Comparison of ENCODE assay signal across 12 cellular contexts in genomic region chr17:49951362-49952080, GRCh38. TPM values are rescaled to one million over a fixed set of nuclear protein-coding genes. Genes with fewer than 3 reads are reported as not detected.
A peak's percentile ranks its signal among the peaks of the same experiment; 100 is the strongest.
DNase-seq lines count a peak whose midpoint lies in the region; ATAC-seq, FAIRE-seq and TF ChIP-seq lines count a peak whose summit lies in the region.
"Had no signal": no experiment of that assay in that cellular context is flagged by ENCODE, and none has a peak within 500 bp of the region (broad histone marks: within the 10 kb centered on the region; RNA-seq: fewer than 3 reads in every experiment).

No MANE protein-coding gene starts in this region.

- H3K4me3 Mint-ChIP-seq in effector memory CD8-positive, alpha-beta T cell = no peak overlapping the region

- CTCF ChIA-PET in SK-N-SH (lab: Yijun Ruan, JAX) (interaction anchor here (0.7 to 55.0 kb wide), 28 partner anchors 11 to 539 kb away, joined by 3 to 1225 read pairs (median 16); partner anchors contain the start of genes DLX3 and DLX4), endothelial cell of umbilical vein (lab: Charles Lee) (interaction anchor here (1.0 to 4.0 kb wide), 13 partner anchors 10 to 136 kb away, joined by 3 to 91 read pairs (median 6); partner anchors contain the start of gene DLX3)

- TF ChIP-seq RAD21 in SK-N-SH (IDR thresholded peaks at IDR 0.05; ENCODE audit: low read length) = no peak

- TF ChIP-seq CTCF in SK-N-SH (IDR thresholded peaks at IDR 0.05) (no peak), endothelial cell of umbilical vein (IDR thresholded peaks at IDR 0.05; ENCODE audit: extremely low read depth in 1 of 2, insufficient read depth in 1 of 2, low read depth in 1 of 2, low read length in 2 of 2) (no peak), smooth muscle cell (IDR thresholded peaks at IDR 0.05; ENCODE audit: borderline replicate concordance, insufficient read depth, poor library complexity, severe bottlenecking) (no peak), thyroid gland (IDR thresholded peaks at IDR 0.05) (no peak)

- intact Hi-C loops in endothelial cell of umbilical vein (cut with micrococcal nuclease) = loop anchor here (1.0 to 5.0 kb wide), 3 partner anchors 47 to 89 kb away; no protein-coding TSS in a partner anchor
- intact Hi-C loops in thyroid gland (cut with DNase I) = loop anchor here (5.0 kb wide), 1 partner anchor 69 kb away; no protein-coding TSS in a partner anchor

- H3K4me1 Mint-ChIP-seq in effector memory CD8-positive, alpha-beta T cell (ENCODE audit: low read depth in 2 of 2) = peaks cover 2 to 4% of the 10 kb centered on the region in 2 donors

- H3K36me3 Mint-ChIP-seq in effector memory CD8-positive, alpha-beta T cell (ENCODE audit: insufficient read depth) = peaks cover 7% of the 10 kb centered on the region

- BruUV-seq in endothelial cell of umbilical vein (replicated peaks; lab: Mats Ljungman, UMichigan) = no TSS peak

- H3K4me1 ChIP-seq in SK-N-SH (ENCODE audit: control insufficient read depth in 1 of 2, insufficient read depth in 2 of 2, low read depth in 1 of 2, low read length in 1 of 2) (no peaks in the 10 kb centered on the region), endothelial cell of umbilical vein (ENCODE audit: control insufficient read depth, extremely low read depth, insufficient read depth, low read length) (peaks cover 19% of the 10 kb centered on the region), smooth muscle cell (ENCODE audit: low read depth) (no peaks in the 10 kb centered on the region), thyroid gland (no peaks in the 10 kb centered on the region)

- no peaks in the 10 kb centered on the region for H3K9me2 ChIP-seq in SK-N-SH

- TF ChIP-seq POLR2A in endothelial cell of umbilical vein (IDR thresholded peaks at IDR 0.05; ENCODE audit: low read depth, low read length) (no peak), thyroid gland (IDR thresholded peaks at IDR 0.05) (no peak)

- 24% methylated on average over 12 of the region's 14 CpGs for WGBS in SK-N-SH (ENCODE audit: low lambda C conversion rate)
- WGBS in smooth muscle cell (ENCODE audit: low lambda C conversion rate) = 65% methylated on average over 14 of the region's 14 CpGs
- WGBS in thyroid gland, 2 donors = 59 to 61% methylated on average over 14 of the region's 14 CpGs

- no peaks in the 10 kb centered on the region for H3F3A ChIP-seq in SK-N-SH (replicated peaks; ENCODE audit: insufficient read depth)
- peaks cover 5% of the 10 kb centered on the region for H3F3A ChIP-seq in smooth muscle cell (ENCODE audit: low read depth)

- H4K20me1 ChIP-seq in SK-N-SH (ENCODE audit: insufficient read depth) (peaks cover 6% of the 10 kb centered on the region; the same call in 1 of the 2 replicates), endothelial cell of umbilical vein (replicated peaks; ENCODE audit: control insufficient read depth, extremely low read depth, insufficient read depth, low read length) (no peaks in the 10 kb centered on the region), smooth muscle cell (ENCODE audit: low read depth) (no peaks in the 10 kb centered on the region)

- ATAC-seq in SK-N-SH treated with all-trans-retinoic acid at 6 μM for 48 hours = no peak; the same call in 2 of the 3 replicates
- ATAC-seq in effector memory CD8-positive, alpha-beta T cell (replicated peaks) = no peak

- peaks cover 80% of the 10 kb centered on the region for H3K27me3 ChIP-seq in SK-N-SH (ENCODE audit: insufficient read depth)
- H3K27me3 ChIP-seq in endothelial cell of umbilical vein (ENCODE audit: control insufficient read depth in 2 of 2, insufficient read depth in 2 of 2, low read length in 2 of 2) = peaks cover 0 to 2% of the 10 kb centered on the region in 2 experiments
- H3K27me3 ChIP-seq in smooth muscle cell (ENCODE audit: low read depth) = no peaks in the 10 kb centered on the region
- no peaks in the 10 kb centered on the region for H3K27me3 ChIP-seq in thyroid gland

- H2AFZ ChIP-seq in SK-N-SH (ENCODE audit: low read depth) = no peak overlapping the region
- no peak overlapping the region for H2AFZ ChIP-seq in endothelial cell of umbilical vein (ENCODE audit: low read depth, low read length)
- H2AFZ ChIP-seq in smooth muscle cell (ENCODE audit: low read depth) = no peak overlapping the region

- DNase-seq in SK-N-SH (peak; percentile 36), M059J (ENCODE audit: low read depth) (peak; percentile 53), endothelial cell of umbilical vein (ENCODE audit: low read depth, low spot score) (peak; percentile 17), smooth muscle cell (lab: John Stamatoyannopoulos, UW; ENCODE audit: unreplicated experiment) (peak; percentile 4), SIG-M5 treated with dmso at 0.1 percent for 504 hours (lab: John Stamatoyannopoulos, UW; ENCODE audit: unreplicated experiment) (no peak), thyroid gland (no peak)
- no peak for DNase-seq in effector memory CD8-positive, alpha-beta T cell

- no peaks in the 10 kb centered on the region for H3K9me3 Mint-ChIP-seq in effector memory CD8-positive, alpha-beta T cell

- no peaks in the 10 kb centered on the region for H3K9me1 ChIP-seq in endothelial cell of umbilical vein (replicated peaks; ENCODE audit: control insufficient read depth, extremely low read depth, insufficient read depth, low read length)

- peaks cover 60 to 85% of the 10 kb centered on the region in 2 donors for H3K27me3 Mint-ChIP-seq in effector memory CD8-positive, alpha-beta T cell

- dilution Hi-C loops in endothelial cell of umbilical vein (cut with MboI; ENCODE audit: extremely low pct_ligation_motif_present, low sequenced_read_pairs) = no loop called here

- H3K79me2 ChIP-seq in SK-N-SH (ENCODE audit: insufficient read depth) = no peaks in the 10 kb centered on the region
- no peaks in the 10 kb centered on the region for H3K79me2 ChIP-seq in endothelial cell of umbilical vein (ENCODE audit: control insufficient read depth, insufficient read depth, low read length)
- H3K79me2 ChIP-seq in smooth muscle cell (ENCODE audit: low read depth) = no peaks in the 10 kb centered on the region

- no peak for FAIRE-seq in endothelial cell of umbilical vein (lab: Jason Lieb, UNC)
- FAIRE-seq: H54 had no signal

- H3K36me3 ChIP-seq in SK-N-SH (replicated peaks in 1 of 2; ENCODE audit: control insufficient read depth in 1 of 2, insufficient read depth in 2 of 2, low read length in 1 of 2) = no peaks in the 10 kb centered on the region
- no peaks in the 10 kb centered on the region for H3K36me3 ChIP-seq in endothelial cell of umbilical vein (ENCODE audit: control insufficient read depth in 2 of 2, extremely low read depth in 1 of 2, insufficient read depth in 2 of 2, low read length in 2 of 2)
- no peaks in the 10 kb centered on the region for H3K36me3 ChIP-seq in smooth muscle cell (ENCODE audit: low read depth)
- no peaks in the 10 kb centered on the region for H3K36me3 ChIP-seq in thyroid gland

- H3K9me3 ChIP-seq in SK-N-SH (no peaks in the 10 kb centered on the region), endothelial cell of umbilical vein (replicated peaks; ENCODE audit: control insufficient read depth, insufficient read depth, low read length) (no peaks in the 10 kb centered on the region), smooth muscle cell (replicated peaks; ENCODE audit: low read depth) (no peaks in the 10 kb centered on the region), thyroid gland (no peaks in the 10 kb centered on the region)

- POLR2A ChIA-PET in SK-N-SH (lab: Yijun Ruan, JAX) = no interaction called here
- POLR2A ChIA-PET in endothelial cell of umbilical vein (lab: Charles Lee) = no interaction called here

- no peak for TF ChIP-seq EP300 in SK-N-SH (IDR thresholded peaks at IDR 0.05; ENCODE audit: borderline replicate concordance in 1 of 2, low read depth in 1 of 2, low read length in 1 of 2)

- no peak overlapping the region for H3K4me2 ChIP-seq in SK-N-SH
- no peak overlapping the region for H3K4me2 ChIP-seq in endothelial cell of umbilical vein (ENCODE audit: insufficient read depth, low read length)
- H3K4me2 ChIP-seq in smooth muscle cell = peak overlapping the region; percentile 6

- no peak overlapping the region for H3K9ac ChIP-seq in SK-N-SH
- no peak overlapping the region for H3K9ac ChIP-seq in endothelial cell of umbilical vein (replicated peaks; ENCODE audit: extremely low read depth, insufficient read depth, low read length)
- H3K9ac ChIP-seq in smooth muscle cell (ENCODE audit: low read depth) = no peak overlapping the region

- H3K27ac Mint-ChIP-seq in effector memory CD8-positive, alpha-beta T cell = no peak overlapping the region

- H3K4me3 ChIP-seq in SK-N-SH (ENCODE audit: low read depth in 2 of 2, low read length in 1 of 2) (no peak overlapping the region), endothelial cell of umbilical vein (replicated peaks in 1 of 3; ENCODE audit: insufficient read depth in 1 of 3, low read depth in 1 of 3, low read length in 3 of 3) (no peak overlapping the region), smooth muscle cell (no peak overlapping the region), thyroid gland (replicated peaks in 1 of 3) (no peak overlapping the region)
- H3K4me3 ChIP-seq: SK-N-MC had no signal

- H3K27ac ChIP-seq in SK-N-SH (ENCODE audit: low read depth in 2 of 2, low read length in 1 of 2) (no peak overlapping the region), endothelial cell of umbilical vein (ENCODE audit: insufficient read depth, low read depth, low read length) (no peak overlapping the region), smooth muscle cell (ENCODE audit: low read depth) (no peak overlapping the region), thyroid gland (no peak overlapping the region)
- H3K27ac ChIP-seq: C4-2B, SK-N-MC had no signal

RNA-seq across cellular contexts. Expression of gene DLX4, which starts 17.5 kb away (rescaled TPM):
- polyA plus RNA-seq in SK-N-SH (2012; rRNA removed) = 0.03 and 0.10 TPM in 2 replicates
- polyA plus RNA-seq in SK-N-SH (2012; cell fraction: cytosol; rRNA removed) = not detected in 2 replicates
- 0.11 and 0.14 TPM in 2 replicates for polyA plus RNA-seq in SK-N-SH (2012; cell fraction: nucleus; rRNA removed)
- total RNA-seq in M059J (2014; rRNA removed; shearing (Covaris generic)) = 5.5 and 7.4 TPM in 2 replicates
- total RNA-seq in endothelial cell of umbilical vein = not detected in 2 replicates
- polyA plus RNA-seq in endothelial cell of umbilical vein = not detected in 2 replicates
- 0.04 TPM in 1 of 2 replicates, not detected in the other for polyA plus RNA-seq in endothelial cell of umbilical vein (2011; cell fraction: cytosol; rRNA removed)
- polyA plus RNA-seq in endothelial cell of umbilical vein (2011; cell fraction: nucleus; rRNA removed) = 0.08 and 0.32 TPM in 2 replicates
- polyA plus RNA-seq in endothelial cell of umbilical vein (2012) = not detected in 2 replicates
- polyA minus RNA-seq in endothelial cell of umbilical vein = not detected in 2 replicates
- 2.7 TPM for polyA minus RNA-seq in endothelial cell of umbilical vein (2011; cell fraction: cytosol; rRNA and poly(A)+ RNA removed)
- polyA minus RNA-seq in endothelial cell of umbilical vein (2011; cell fraction: nucleus; rRNA and poly(A)+ RNA removed) = not detected in 2 replicates
- not detected in 2 replicates for total RNA-seq in smooth muscle cell
- 0.19 and 0.51 TPM in 2 replicates for polyA plus RNA-seq in smooth muscle cell
- 1 to 10 TPM in 1 of 4 donors, under 1 TPM in 1, not detected in 2; 0.56 to 1.2 TPM for total RNA-seq in thyroid gland

RNA-seq across cellular contexts. Expression of gene DLX3, which starts 43.5 kb away (rescaled TPM):
- polyA plus RNA-seq in SK-N-SH (2012; rRNA removed) = not detected in 2 replicates
- not detected in 2 replicates for polyA plus RNA-seq in SK-N-SH (2012; cell fraction: cytosol; rRNA removed)
- polyA plus RNA-seq in SK-N-SH (2012; cell fraction: nucleus; rRNA removed) = not detected in 2 replicates
- 0.15 and 0.96 TPM in 2 replicates for total RNA-seq in M059J (2014; rRNA removed; shearing (Covaris generic))
- not detected in 2 replicates for total RNA-seq in endothelial cell of umbilical vein
- not detected in 2 replicates for polyA plus RNA-seq in endothelial cell of umbilical vein
- not detected in 2 replicates for polyA plus RNA-seq in endothelial cell of umbilical vein (2011; cell fraction: cytosol; rRNA removed)
- not detected in 2 replicates for polyA plus RNA-seq in endothelial cell of umbilical vein (2011; cell fraction: nucleus; rRNA removed)
- not detected in 2 replicates for polyA plus RNA-seq in endothelial cell of umbilical vein (2012)
- not detected in 2 replicates for polyA minus RNA-seq in endothelial cell of umbilical vein
- polyA minus RNA-seq in endothelial cell of umbilical vein (2011; cell fraction: cytosol; rRNA and poly(A)+ RNA removed) = 0.61 TPM
- polyA minus RNA-seq in endothelial cell of umbilical vein (2011; cell fraction: nucleus; rRNA and poly(A)+ RNA removed) = not detected in 2 replicates
- total RNA-seq in smooth muscle cell = 9.7 TPM in 1 of 2 replicates, not detected in the other
- polyA plus RNA-seq in smooth muscle cell = 1.4 and 3.8 TPM in 2 replicates
- 1 to 10 TPM; 1.8 to 2.4 (median 2.1) TPM for total RNA-seq in thyroid gland
- total RNA-seq: A172 had no signal

Comparison
In these comparisons a context has a peak if more than half of its experiments do, and no peak if none do; other contexts are left out.
1. DNase-seq: peak in SK-N-SH (single experiment), M059J (single experiment), endothelial cell of umbilical vein (single experiment) and smooth muscle cell (single experiment); none in effector memory CD8-positive, alpha-beta T cell (0 of 3), SIG-M5 treated with dmso at 0.1 percent for 504 hours (single experiment) and thyroid gland (0 of 2).